In the genomic region with DNA sequence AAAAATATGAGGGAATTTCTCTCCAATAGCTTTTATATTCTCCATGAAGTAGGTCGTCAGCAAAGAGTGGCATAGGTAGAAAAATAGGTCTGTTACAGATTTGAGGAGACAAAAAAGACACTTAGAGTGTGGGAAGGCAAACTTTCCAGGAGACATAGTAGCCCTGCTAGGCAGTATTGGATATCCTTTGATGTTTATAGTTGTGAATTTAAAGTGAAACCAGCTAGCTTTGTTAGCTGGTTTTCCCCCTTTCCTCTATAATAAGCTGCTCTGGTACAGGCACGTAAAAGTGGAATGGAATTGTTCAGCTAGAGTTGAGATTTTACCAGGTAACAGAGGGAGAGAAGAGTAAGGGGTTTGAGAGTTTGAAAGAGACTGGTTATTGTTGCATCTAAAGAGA, we compare ENCODE assay signal across 23 cellular contexts. TPM values are rescaled to one million over a fixed set of nuclear protein-coding genes. Genes with fewer than 3 reads are reported as not detected.
DNase-seq lines count a peak whose midpoint lies in the region; ATAC-seq and TF ChIP-seq lines count a peak whose summit lies in the region.
"Had no signal": no experiment of that assay in that cellular context is flagged by ENCODE, and none has a peak within 500 bp of the region (broad histone marks: within the 10 kb centered on the region; RNA-seq: fewer than 3 reads in every experiment).

No MANE protein-coding gene starts in this region.

- H3K27me3 Mint-ChIP-seq in activated naive CD4-positive, alpha-beta T cell treated with anti-CD3 and anti-CD28 coated beads, Interleukin-2, amount 50 U/mL, for 24 hours = no peaks in the 10 kb centered on the region
- no peaks in the 10 kb centered on the region for H3K27me3 Mint-ChIP-seq in nephron progenitor cell (ENCODE audit: low read depth, poor library complexity)
- H3K27me3 Mint-ChIP-seq: IgD-negative memory B cell had no signal

- H3K4me3 Mint-ChIP-seq in activated naive CD4-positive, alpha-beta T cell treated with anti-CD3 and anti-CD28 coated beads, Interleukin-2, amount 50 U/mL, for 24 hours = no peak overlapping the region
- H3K4me3 Mint-ChIP-seq in nephron progenitor cell = no peak overlapping the region
- H3K4me3 Mint-ChIP-seq: GM23338 had no signal

- peaks cover 100% of the 10 kb centered on the region for H3K79me2 ChIP-seq in Karpas-422 (ENCODE audit: low read length)

- H3K27ac ChIP-seq in Karpas-422 (ENCODE audit: low read length) (peak overlapping the region; percentile 32; the same call in 1 of the 2 replicates), spleen (no peak overlapping the region)

- no peak for TF ChIP-seq POLR2A in spleen (IDR thresholded peaks at IDR 0.05)

- H3K4me1 Mint-ChIP-seq in activated naive CD4-positive, alpha-beta T cell treated with anti-CD3 and anti-CD28 coated beads, Interleukin-2, amount 50 U/mL, for 24 hours = peaks cover 81% of the 10 kb centered on the region
- H3K4me1 Mint-ChIP-seq in nephron progenitor cell = peaks cover 8% of the 10 kb centered on the region

- no peak for DNase-seq in activated naive CD4-positive, alpha-beta T cell (lab: John Stamatoyannopoulos, UW)
- DNase-seq in Karpas-422 (no peak), nephron progenitor cell (no peak), SW 1271 (lab: John Stamatoyannopoulos, UW) (no peak), spleen (no peak), iPS-NIHi11 (ENCODE audit: low spot score) (no peak)
- DNase-seq: AML-193, C1 segment of cervical spinal cord, Kasumi-1, MG63, NCI-H1048, NCI-H1436, NCI-H187 treated with DMSO at 0.1 percent for 48 hours, NCI-H2107, NCI-H446 treated with DMSO at 0.1 percent for 48 hours, NCI-H526 treated with DMSO at 0.1 percent for 48 hours, OCI-M1 had no signal

- WGBS in spleen, 5 donors = 80 to 93% (median 88%) methylated on average over 2 of the region's 2 CpGs

- H3K9me3 ChIP-seq in Karpas-422 (ENCODE audit: low read length) = no peaks in the 10 kb centered on the region
- peaks cover 0 to under 1% (median 0%) of the 10 kb centered on the region in 8 donors for H3K9me3 ChIP-seq in spleen

- H3K9ac ChIP-seq in Karpas-422 (ENCODE audit: low read length) = no peak overlapping the region

- peaks cover 5% of the 10 kb centered on the region for H3K36me3 Mint-ChIP-seq in activated naive CD4-positive, alpha-beta T cell treated with anti-CD3 and anti-CD28 coated beads, Interleukin-2, amount 50 U/mL, for 24 hours
- peaks cover 47% of the 10 kb centered on the region for H3K36me3 Mint-ChIP-seq in nephron progenitor cell (ENCODE audit: low read depth)

- H3K9me2 ChIP-seq in Karpas-422 (replicated peaks; ENCODE audit: insufficient read depth, low read length) = no peaks in the 10 kb centered on the region

- no peaks in the 10 kb centered on the region for H3K36me3 ChIP-seq in Karpas-422 (ENCODE audit: insufficient read depth, low read length)
- no peaks in the 10 kb centered on the region for H3K36me3 ChIP-seq in spleen
- H3K36me3 ChIP-seq: HAP-1, MG63 had no signal

- peaks cover 11% of the 10 kb centered on the region; the same call in 1 of the 2 replicates for H4K20me1 ChIP-seq in Karpas-422 (ENCODE audit: insufficient read depth, low read depth, low read length)

- intact Hi-C loops in spleen (cut with DNase I; ENCODE audit: low total_unique reads) = no loop called here

- H3K27me3 ChIP-seq in Karpas-422 (ENCODE audit: low read length) (no peaks in the 10 kb centered on the region), spleen (replicated peaks in 1 of 7) (no peaks in the 10 kb centered on the region)
- H3K27me3 ChIP-seq: MG63 had no signal

- peak overlapping the region; percentile 12 for H3K27ac Mint-ChIP-seq in activated naive CD4-positive, alpha-beta T cell treated with anti-CD3 and anti-CD28 coated beads, Interleukin-2, amount 50 U/mL, for 24 hours
- H3K27ac Mint-ChIP-seq in nephron progenitor cell = peak overlapping the region; percentile 33
- H3K27ac Mint-ChIP-seq: GM23338, IgD-negative memory B cell had no signal

- no peak overlapping the region for H2AFZ ChIP-seq in Karpas-422 (ENCODE audit: low read length)
- H2AFZ ChIP-seq: GM23338 had no signal

- ATAC-seq in GM18868 (IDR thresholded peaks at IDR 0.05; ENCODE audit: unreplicated experiment) = peak; percentile 72
- ATAC-seq: GM23338, Right ventricle myocardium inferior had no signal

- H3K4me2 ChIP-seq in Karpas-422 (ENCODE audit: low read depth, low read length, poor library complexity, severe bottlenecking) = no peak overlapping the region
- H3K4me2 ChIP-seq: GM23338 had no signal

- no peaks in the 10 kb centered on the region for H3K9me3 Mint-ChIP-seq in activated naive CD4-positive, alpha-beta T cell treated with anti-CD3 and anti-CD28 coated beads, Interleukin-2, amount 50 U/mL, for 24 hours
- peaks cover 28% of the 10 kb centered on the region for H3K9me3 Mint-ChIP-seq in nephron progenitor cell
- H3K9me3 Mint-ChIP-seq: GM23338, IgD-negative memory B cell had no signal

- TF ChIP-seq CTCF in nephron progenitor cell (IDR thresholded peaks at IDR 0.05) (no peak), spleen (IDR thresholded peaks at IDR 0.05 in 8 of 11, conservative IDR thresholded peaks at IDR 0.05 in 3 of 11) (no peak)

- H3K4me3 ChIP-seq in Karpas-422 (ENCODE audit: low read length) (no peak overlapping the region), spleen (no peak overlapping the region)
- H3K4me3 ChIP-seq: GM23338, HAP-1, MG63 had no signal

- peaks cover 50% of the 10 kb centered on the region for H3K4me1 ChIP-seq in Karpas-422 (ENCODE audit: low read length)
- H3K4me1 ChIP-seq in spleen = peaks cover 0 to 47% (median 3%) of the 10 kb centered on the region in 6 donors
- H3K4me1 ChIP-seq: HAP-1 had no signal

RNA-seq across cellular contexts. Expression of gene APC, which starts 17.1 kb away (rescaled TPM):
- 76.8 and 103 TPM in 2 replicates for total RNA-seq in Karpas-422 (2014; rRNA removed; shearing (Covaris generic); ENCODE audit: low replicate concordance)
- 10 to 100 TPM; 37.9 to 83.0 (median 58.5) TPM for total RNA-seq in spleen
- 1 to 10 TPM; 2.1 to 6.2 (median 2.5) TPM for polyA plus RNA-seq in spleen
